ENCODE assay signal across 22 cellular contexts in the genomic region with DNA sequence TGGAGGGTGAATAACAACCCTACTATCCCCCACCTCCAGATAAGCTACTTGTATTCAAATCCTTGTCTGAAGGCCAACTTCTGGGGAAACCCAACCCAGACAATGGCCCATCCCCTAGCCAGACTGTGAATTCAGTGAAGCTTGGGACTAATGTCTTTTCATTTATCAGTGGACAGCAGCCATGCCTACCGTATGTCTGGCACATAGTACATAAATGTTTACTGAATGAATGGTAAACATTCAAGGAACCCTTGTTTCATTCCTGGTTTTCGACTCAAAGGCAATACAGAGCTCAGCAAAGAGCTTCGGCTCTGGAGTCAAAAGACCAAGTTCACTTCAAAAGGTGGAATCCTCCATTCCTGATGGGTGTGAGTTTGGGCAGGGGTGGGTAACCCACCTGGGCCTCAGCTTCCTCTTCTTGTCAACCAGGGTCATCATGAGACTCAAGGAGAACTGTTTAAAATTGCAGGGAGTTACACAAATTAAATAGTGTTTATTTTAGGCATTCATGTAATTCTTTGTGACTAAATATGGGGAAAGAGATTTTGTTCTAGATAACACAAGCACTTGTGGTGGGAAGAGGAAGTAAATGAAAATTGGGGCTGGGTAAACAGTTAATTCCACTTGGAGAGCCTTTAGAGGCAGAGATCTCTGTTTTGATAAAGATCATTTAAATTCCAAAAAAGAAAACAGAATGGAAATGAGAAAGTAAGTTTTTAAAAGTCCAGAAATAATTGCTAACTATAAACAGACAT.
A peak's percentile ranks its signal among the peaks of the same experiment; 100 is the strongest.
DNase-seq lines count a peak whose midpoint lies in the region; ATAC-seq and TF ChIP-seq lines count a peak whose summit lies in the region.
"Had no signal": no experiment of that assay in that cellular context is flagged by ENCODE, and none has a peak within 500 bp of the region (broad histone marks: within the 10 kb centered on the region; RNA-seq: fewer than 3 reads in every experiment).

No MANE protein-coding gene starts in this region.

- no peaks in the 10 kb centered on the region for H3K4me1 Mint-ChIP-seq in activated naive CD8-positive, alpha-beta T cell treated with anti-CD3 and anti-CD28 coated beads, Interleukin-2, amount 50 U/mL, for 24 hours

- H3K4me1 ChIP-seq in adipocyte (ENCODE audit: control insufficient read depth, insufficient read depth, low read length) (no peaks in the 10 kb centered on the region), lung (ENCODE audit: control insufficient read depth in 2 of 2, insufficient read depth in 2 of 2, low read length in 2 of 2) (no peaks in the 10 kb centered on the region), mucosa of descending colon (ENCODE audit: low read depth) (no peaks in the 10 kb centered on the region)
- H3K4me1 ChIP-seq: left ventricle myocardium inferior, right lobe of liver had no signal

- DNase-seq in ELR (ENCODE audit: low read depth), result peak; percentile 8
- peak; percentile 19 for DNase-seq in NCI-H2029 (lab: John Stamatoyannopoulos, UW)
- DNase-seq in adipocyte (ENCODE audit: low read depth), result peak; percentile 50
- DNase-seq in lung (ENCODE audit: low spot score), result no peak
- no peak for DNase-seq in NCI-H128 (lab: John Stamatoyannopoulos, UW; ENCODE audit: unreplicated experiment)
- no peak for DNase-seq in mucosa of descending colon
- DNase-seq in NCI-H1694 treated with DMSO at 0.1 percent for 48 hours (lab: John Stamatoyannopoulos, UW), result no peak
- no peak for DNase-seq in activated naive CD8-positive, alpha-beta T cell treated with anti-CD3 and anti-CD28 coated beads, Interleukin-2, amount 50 U/mL, for 24 hours
- DNase-seq: activated CD4-positive, alpha-beta memory T cell treated with anti-CD3 and anti-CD28 coated beads for 36 hours; activated CD8-positive, alpha-beta memory T cell treated with anti-CD3 and anti-CD28 coated beads, Interleukin-2, amount 50 U/mL, for 48 hours; DND-41; GOT3; left ventricle myocardium inferior; NCI-H1417 treated with DMSO at 0.1 percent for 48 hours; NCI-H510A; right lobe of liver; stimulated activated naive CD4-positive, alpha-beta T cell treated with Interleukin-2 at 50 U/mL for 16 hours; SW 1271 had no signal

- no peak overlapping the region for H3K27ac Mint-ChIP-seq in activated naive CD8-positive, alpha-beta T cell treated with anti-CD3 and anti-CD28 coated beads, Interleukin-2, amount 50 U/mL, for 24 hours
- H3K27ac Mint-ChIP-seq: activated CD4-positive, alpha-beta memory T cell treated with anti-CD3 and anti-CD28 coated beads for 36 hours; activated naive CD4-positive, alpha-beta T cell treated with anti-CD3 and anti-CD28 coated beads, Interleukin-2, amount 50 U/mL, for 72 hours; activated T-helper 2 cell treated with anti-CD3 and anti-CD28 coated beads, Interferon-gamma antibody, Interleukin-2, Interleukin-4, amounts not matched to agents 10 μg/mL and 5 μg/mL and 100 μg/mL, durations not matched to agents 14 hours and 24 hours and 36 hours had no signal

- no peaks in the 10 kb centered on the region for H3K9me3 Mint-ChIP-seq in activated naive CD8-positive, alpha-beta T cell treated with anti-CD3 and anti-CD28 coated beads, Interleukin-2, amount 50 U/mL, for 24 hours
- H3K9me3 Mint-ChIP-seq: activated CD4-positive, alpha-beta memory T cell treated with anti-CD3 and anti-CD28 coated beads for 36 hours; activated T-helper 2 cell treated with anti-CD3 and anti-CD28 coated beads, Interferon-gamma antibody, Interleukin-2, Interleukin-4, amounts not matched to agents 10 μg/mL and 5 μg/mL and 100 μg/mL, durations not matched to agents 14 hours and 24 hours and 36 hours had no signal

- no peak for TF ChIP-seq CTCF in lung (IDR thresholded peaks at IDR 0.05; ENCODE audit: control extremely low read depth, extremely low read depth)
- TF ChIP-seq CTCF in mucosa of descending colon (IDR thresholded peaks at IDR 0.05), result no peak

- peak overlapping the region in 1 of 2 donors; percentile 32 for H3K27ac ChIP-seq in lung (ENCODE audit: low read depth in 1 of 2, low read length in 1 of 2)
- H3K27ac ChIP-seq: BLaER1 treated with 17β-estradiol and CSF1 and Interleukin-3, amounts not matched to agents 10 nM and 100 nM; left ventricle myocardium inferior; right lobe of liver; thoracic aorta had no signal

- intact Hi-C loops in mucosa of descending colon (cut with DNase I, micrococcal nuclease), result no loop called here

- H3K4me3 ChIP-seq in adipocyte (ENCODE audit: low read length) (no peak overlapping the region), lung (no peak overlapping the region), mucosa of descending colon (no peak overlapping the region)
- H3K4me3 ChIP-seq: BLaER1 treated with 17β-estradiol and CSF1 and Interleukin-3, amounts not matched to agents 10 nM and 100 nM; left ventricle myocardium inferior; right lobe of liver; thoracic aorta had no signal

- WGBS in lung, 2 donors, result 57 to 78% methylated on average over 3 of the region's 3 CpGs

- H3K36me3 Mint-ChIP-seq in activated naive CD8-positive, alpha-beta T cell treated with anti-CD3 and anti-CD28 coated beads, Interleukin-2, amount 50 U/mL, for 24 hours (ENCODE audit: low read depth), result no peaks in the 10 kb centered on the region
- H3K36me3 Mint-ChIP-seq: activated CD4-positive, alpha-beta memory T cell treated with anti-CD3 and anti-CD28 coated beads for 36 hours; activated naive CD4-positive, alpha-beta T cell treated with anti-CD3 and anti-CD28 coated beads, Interleukin-2, amount 50 U/mL, for 72 hours had no signal

- H3K36me3 ChIP-seq in adipocyte (ENCODE audit: control insufficient read depth, insufficient read depth, low read length, severe bottlenecking), result no peaks in the 10 kb centered on the region
- H3K36me3 ChIP-seq in lung (ENCODE audit: control insufficient read depth in 2 of 2, insufficient read depth in 2 of 2, low read length in 2 of 2), result no peaks in the 10 kb centered on the region
- no peaks in the 10 kb centered on the region for H3K36me3 ChIP-seq in mucosa of descending colon (ENCODE audit: low read depth)
- H3K36me3 ChIP-seq: BLaER1 treated with 17β-estradiol and CSF1 and Interleukin-3, amounts not matched to agents 10 nM and 100 nM; left ventricle myocardium inferior; right lobe of liver; thoracic aorta had no signal

- H3K9ac ChIP-seq in adipocyte (ENCODE audit: low read length), result no peak overlapping the region
- H3K9ac ChIP-seq: BLaER1 treated with 17β-estradiol and CSF1 and Interleukin-3, amounts not matched to agents 10 nM and 100 nM had no signal

- H3K27me3 Mint-ChIP-seq in activated naive CD8-positive, alpha-beta T cell treated with anti-CD3 and anti-CD28 coated beads, Interleukin-2, amount 50 U/mL, for 24 hours, result peaks cover under 1% of the 10 kb centered on the region
- H3K27me3 Mint-ChIP-seq: activated CD4-positive, alpha-beta memory T cell treated with anti-CD3 and anti-CD28 coated beads for 36 hours had no signal

- no peaks in the 10 kb centered on the region for H3K27me3 ChIP-seq in adipocyte (replicated peaks; ENCODE audit: control insufficient read depth, insufficient read depth, low read length)
- no peaks in the 10 kb centered on the region for H3K27me3 ChIP-seq in lung (ENCODE audit: control insufficient read depth, insufficient read depth)
- H3K27me3 ChIP-seq: BLaER1 treated with 17β-estradiol and CSF1 and Interleukin-3, amounts not matched to agents 10 nM and 100 nM; right lobe of liver had no signal

- H3K9me3 ChIP-seq in adipocyte (ENCODE audit: control insufficient read depth, low read length) (no peaks in the 10 kb centered on the region), lung (ENCODE audit: control insufficient read depth in 2 of 2, insufficient read depth in 1 of 2, low read length in 1 of 2) (no peaks in the 10 kb centered on the region), mucosa of descending colon (no peaks in the 10 kb centered on the region)
- H3K9me3 ChIP-seq: left ventricle myocardium inferior, right lobe of liver, thoracic aorta had no signal

- H3K4me3 Mint-ChIP-seq in activated naive CD8-positive, alpha-beta T cell treated with anti-CD3 and anti-CD28 coated beads, Interleukin-2, amount 50 U/mL, for 24 hours, result no peak overlapping the region
- H3K4me3 Mint-ChIP-seq: activated CD4-positive, alpha-beta memory T cell treated with anti-CD3 and anti-CD28 coated beads for 36 hours had no signal

- peak; percentile 2 for ATAC-seq in lung (ENCODE audit: insufficient read depth, low FRiP score)
- no peak for ATAC-seq in mucosa of descending colon
- ATAC-seq in activated naive CD8-positive, alpha-beta T cell treated with anti-CD3 and anti-CD28 coated beads, Interleukin-2, amount 50 U/mL, for 24 hours, result no peak
- ATAC-seq: activated naive CD4-positive, alpha-beta T cell treated with anti-CD3 and anti-CD28 coated beads, Interleukin-2, amount 50 U/mL, for 72 hours; right lobe of liver had no signal

Comparison
In these comparisons a context has a peak if more than half of its experiments do, and no peak if none do; other contexts are left out.
1. DNase-seq: peak in ELR (single experiment), NCI-H2029 (single experiment) and adipocyte (single experiment); none in lung (single experiment), NCI-H128 (single experiment), mucosa of descending colon (0 of 3), NCI-H1694 treated with DMSO at 0.1 percent for 48 hours (single experiment) and activated naive CD8-positive, alpha-beta T cell treated with anti-CD3 and anti-CD28 coated beads, Interleukin-2, amount 50 U/mL, for 24 hours (single experiment).